ENCODE assay signal across 8 cellular contexts in the genomic region with DNA sequence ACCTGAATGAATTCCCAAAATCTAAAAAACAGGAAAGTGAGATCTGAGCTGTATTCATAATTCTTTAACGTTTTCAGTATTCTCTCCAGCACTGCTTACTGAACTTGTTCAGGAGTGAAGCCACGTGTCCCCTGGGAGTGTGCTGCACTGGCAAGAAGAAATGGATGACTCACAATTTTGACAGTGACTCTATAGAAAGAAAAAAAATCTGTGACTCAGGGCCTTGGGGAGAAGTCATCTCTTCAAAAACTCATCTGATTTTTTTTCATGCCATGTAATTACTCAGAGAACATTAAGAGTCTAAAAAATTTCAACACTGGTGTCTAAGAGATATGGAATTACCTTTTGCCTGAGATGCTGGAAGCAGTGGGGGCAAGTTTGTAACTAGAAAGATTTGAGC. TPM values are rescaled to one million over a fixed set of nuclear protein-coding genes. Genes with fewer than 3 reads are reported as not detected.
DNase-seq lines count a peak whose midpoint lies in the region; ATAC-seq lines count a peak whose summit lies in the region.

No MANE protein-coding gene starts in this region.

- no peaks in the 10 kb centered on the region for H3K9me3 Mint-ChIP-seq in CD4-positive, alpha-beta memory T cell

- DNase-seq in DMS153 (lab: John Stamatoyannopoulos, UW): peak; percentile 31
- DNase-seq in DMS153 treated with DMSO at 0.1 percent for 48 hours (lab: John Stamatoyannopoulos, UW; ENCODE audit: unreplicated experiment): no peak
- peak; percentile 81 for DNase-seq in MV-4-11 (lab: John Stamatoyannopoulos, UW)
- peak; percentile 86 for DNase-seq in dermis blood vessel endothelial cell
- peak; percentile 62 for DNase-seq in sciatic nerve (ENCODE audit: low spot score)
- DNase-seq in CD4-positive, alpha-beta memory T cell: no peak

- intact Hi-C loops in sciatic nerve (cut with DNase I): no loop called here
- intact Hi-C loops in CD4-positive, alpha-beta memory T cell (cut with micrococcal nuclease): no loop called here

- H3K27ac Mint-ChIP-seq in CD4-positive, alpha-beta memory T cell: no peak overlapping the region

- no peaks in the 10 kb centered on the region for H3K36me3 Mint-ChIP-seq in CD4-positive, alpha-beta memory T cell

- ATAC-seq in sciatic nerve: no peak
- no peak for ATAC-seq in GM19395 (IDR thresholded peaks at IDR 0.05; ENCODE audit: unreplicated experiment)
- ATAC-seq in GM19328 (IDR thresholded peaks at IDR 0.05; ENCODE audit: unreplicated experiment): no peak

- H3K4me3 ChIP-seq in CD4-positive, alpha-beta memory T cell (ENCODE audit: low read length in 2 of 2): no peak overlapping the region

- H3K4me1 ChIP-seq in CD4-positive, alpha-beta memory T cell (ENCODE audit: insufficient read depth, low read length): no peaks in the 10 kb centered on the region

- no peaks in the 10 kb centered on the region for H3K36me3 ChIP-seq in CD4-positive, alpha-beta memory T cell (ENCODE audit: insufficient read depth, low read length)

- no peaks in the 10 kb centered on the region for H3K9me3 ChIP-seq in CD4-positive, alpha-beta memory T cell (ENCODE audit: control insufficient read depth in 1 of 2, low read length in 2 of 2)

- CTCF ChIA-PET in CD4-positive, alpha-beta memory T cell (lab: Charles Lee; ENCODE audit: partially characterized antibody): interaction anchor here (1.0 kb wide), 1 partner anchor 96 kb away, joined by 4 read pairs; no protein-coding TSS in a partner anchor

- no peaks in the 10 kb centered on the region for H3K27me3 ChIP-seq in CD4-positive, alpha-beta memory T cell (ENCODE audit: insufficient read depth, low read length)

- POLR2A ChIA-PET in CD4-positive, alpha-beta memory T cell (lab: Charles Lee; ENCODE audit: partially characterized antibody): interaction anchor here (0.9 kb wide), 1 partner anchor 22 kb away, joined by 3 read pairs; no protein-coding TSS in a partner anchor

- H3K27me3 Mint-ChIP-seq in CD4-positive, alpha-beta memory T cell: peaks cover 16 to 20% of the 10 kb centered on the region in 2 donors

- H3K4me3 Mint-ChIP-seq in CD4-positive, alpha-beta memory T cell: no peak overlapping the region

- no peaks in the 10 kb centered on the region for H3K4me1 Mint-ChIP-seq in CD4-positive, alpha-beta memory T cell

- no peak overlapping the region for H3K27ac ChIP-seq in CD4-positive, alpha-beta memory T cell (ENCODE audit: low read depth, low read length)

RNA-seq across cellular contexts. Expression of gene ANKEF1, which starts 39.7 kb away (rescaled TPM):
- total RNA-seq in dermis blood vessel endothelial cell: 1.5 and 2.0 TPM in 2 replicates
- 1.6 TPM for total RNA-seq in sciatic nerve
- total RNA-seq in CD4-positive, alpha-beta memory T cell: 1 to 10 TPM; 5.0 to 5.1 TPM
- 1 to 10 TPM; 5.2 to 7.8 TPM for polyA plus RNA-seq in CD4-positive, alpha-beta memory T cell

Comparison
In these comparisons a context has a peak if more than half of its experiments do, and no peak if none do; other contexts are left out.
1. DNase-seq: peak in DMS153 (single experiment), MV-4-11 (single experiment), dermis blood vessel endothelial cell (single experiment) and sciatic nerve (single experiment); none in DMS153 treated with DMSO at 0.1 percent for 48 hours (single experiment) and CD4-positive, alpha-beta memory T cell (0 of 5).